In the genomic region with DNA sequence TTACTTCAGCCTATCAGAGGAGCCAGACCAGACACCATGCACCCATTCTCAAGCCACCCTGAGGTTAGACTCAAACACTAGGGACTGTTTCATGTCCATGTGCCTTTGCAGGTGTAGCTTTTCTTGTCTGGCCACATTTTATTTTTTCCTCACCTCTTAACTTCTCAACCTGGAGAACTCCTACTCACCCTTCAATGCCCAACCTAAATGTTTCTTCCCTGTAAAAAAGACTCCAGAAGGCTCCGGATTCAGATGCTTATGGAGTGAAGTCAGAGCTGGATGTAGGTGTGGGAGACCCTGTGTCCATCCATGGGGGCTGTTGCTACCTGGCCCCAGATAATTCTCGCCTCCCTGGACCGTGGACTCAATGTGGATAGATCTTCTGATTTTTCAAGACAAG, we compare ENCODE assay signal across 28 cellular contexts.
"Had no signal": no experiment of that assay in that cellular context is flagged by ENCODE, and none has a peak within 500 bp of the region (broad histone marks: within the 10 kb centered on the region; RNA-seq: fewer than 3 reads in every experiment).

No MANE protein-coding gene starts in this region.

- H3K9ac ChIP-seq: KMS-11 had no signal

- H3K27ac ChIP-seq: KMS-11 had no signal

- H3K9me3 ChIP-seq: MG63 had no signal

- H3K4me3 ChIP-seq: MG63 had no signal

- DNase-seq: Karpas-422, Kasumi-1, MG63, MM.1S, MV-4-11, NCI-H1048, NCI-H1092, NCI-H1092 treated with DMSO at 0.1 percent for 48 hours, NCI-H1105, NCI-H1105 treated with DMSO at 0.1 percent for 48 hours, NCI-H1417 treated with DMSO at 0.1 percent for 48 hours, NCI-H1436, NCI-H1436 treated with DMSO at 0.1 percent for 48 hours, NCI-H146, NCI-H1694, NCI-H1694 treated with DMSO at 0.1 percent for 48 hours, NCI-H1930, NCI-H2081, NCI-H2081 treated with DMSO at 0.1 percent for 48 hours, NCI-H2107, NCI-H2171, NCI-H2171 treated with DMSO at 0.1 percent for 48 hours, NCI-H2227 treated with DMSO at 0.1 percent for 48 hours, NCI-H226, NCI-H446, NCI-H446 treated with DMSO at 0.1 percent for 48 hours, NCI-H510A had no signal

- H3K36me3 ChIP-seq: MG63 had no signal

- H3K27me3 ChIP-seq: MG63 had no signal

- H3K4me2 ChIP-seq: KMS-11 had no signal
